Comparison of ENCODE assay signal across 11 cellular contexts in the genomic region with DNA sequence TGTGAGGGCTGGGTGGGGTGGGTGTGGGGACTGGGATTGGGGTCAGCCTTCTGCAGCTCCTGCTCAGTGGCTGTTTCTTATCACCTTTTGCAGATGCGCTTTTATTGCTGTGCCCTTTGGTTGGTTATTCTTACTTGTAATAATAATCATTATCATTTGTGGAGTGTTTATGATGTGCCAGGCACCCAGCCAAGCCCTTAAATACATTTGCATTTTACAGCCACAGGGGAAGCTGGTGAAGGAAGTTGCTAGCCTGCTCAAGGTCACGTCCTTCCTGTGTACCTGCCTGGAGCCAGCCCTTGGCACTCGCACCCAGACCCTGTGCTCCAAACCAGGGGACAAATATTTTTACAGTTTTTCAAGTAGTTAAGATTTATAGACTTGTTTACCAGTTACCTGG.
DNase-seq lines count a peak whose midpoint lies in the region; FAIRE-seq and TF ChIP-seq lines count a peak whose summit lies in the region.
"Had no signal": no experiment of that assay in that cellular context is flagged by ENCODE, and none has a peak within 500 bp of the region (broad histone marks: within the 10 kb centered on the region; RNA-seq: fewer than 3 reads in every experiment).

No MANE protein-coding gene starts in this region.

- CTCF ChIA-PET in activated CD4-positive, alpha-beta T cell treated with anti-CD3 and anti-CD28 coated beads, Interleukin-2, amount 10 ng/mL, durations not matched to agents 7 days and 5 days (lab: Charles Lee): interaction anchor here (0.5 to 1.2 kb wide), 2 partner anchors 9 to 875 kb away, joined by 3 to 4 read pairs; no protein-coding TSS in a partner anchor

- H3K27ac ChIP-seq in WERI-Rb-1 (no peak overlapping the region), small intestine (ENCODE audit: low read depth in 1 of 2, low read length in 1 of 2) (peak overlapping the region; percentile 33 to 56)
- H3K27ac ChIP-seq: heart right ventricle, skin epidermis had no signal

- H3K27me3 Mint-ChIP-seq in activated CD4-positive, alpha-beta T cell treated with anti-CD3 and anti-CD28 coated beads, Interleukin-2, amount 10 ng/mL, durations not matched to agents 7 days and 5 days: no peaks in the 10 kb centered on the region
- H3K27me3 Mint-ChIP-seq: activated naive CD4-positive, alpha-beta T cell treated with anti-CD3 and anti-CD28 coated beads, Interleukin-2, amount 50 U/mL, for 24 hours had no signal

- no peak for FAIRE-seq in small intestine (lab: Jason Lieb, UNC)

- H3K4me3 ChIP-seq in LNCaP clone FGC (ENCODE audit: low read depth, low read length): no peak overlapping the region
- no peak overlapping the region for H3K4me3 ChIP-seq in WERI-Rb-1 (ENCODE audit: low read depth, low read length)
- no peak overlapping the region for H3K4me3 ChIP-seq in small intestine (ENCODE audit: low read depth in 1 of 2, low read length in 2 of 2)
- H3K4me3 ChIP-seq: heart right ventricle, skin epidermis had no signal

- TF ChIP-seq CTCF in LNCaP clone FGC (IDR thresholded peaks at IDR 0.05; ENCODE audit: control insufficient read depth, extremely low read depth, insufficient read depth): no peak
- TF ChIP-seq CTCF in WERI-Rb-1 (IDR thresholded peaks at IDR 0.05; ENCODE audit: low read depth, low read length): no peak

- no peaks in the 10 kb centered on the region for H3K9me3 Mint-ChIP-seq in activated CD4-positive, alpha-beta T cell treated with anti-CD3 and anti-CD28 coated beads, Interleukin-2, amount 10 ng/mL, durations not matched to agents 7 days and 5 days
- H3K9me3 Mint-ChIP-seq: activated naive CD4-positive, alpha-beta T cell treated with anti-CD3 and anti-CD28 coated beads, Interleukin-2, amount 50 U/mL, for 24 hours had no signal

- H3K36me3 ChIP-seq in WERI-Rb-1: peaks cover 22% of the 10 kb centered on the region
- peaks cover 0 to 6% of the 10 kb centered on the region in 2 donors for H3K36me3 ChIP-seq in small intestine (ENCODE audit: control insufficient read depth in 2 of 2, insufficient read depth in 2 of 2, low read length in 2 of 2)

- peak overlapping the region; percentile 74 for H3K27ac Mint-ChIP-seq in activated CD4-positive, alpha-beta T cell treated with anti-CD3 and anti-CD28 coated beads, Interleukin-2, amount 10 ng/mL, durations not matched to agents 7 days and 5 days
- H3K27ac Mint-ChIP-seq: activated naive CD4-positive, alpha-beta T cell treated with anti-CD3 and anti-CD28 coated beads, Interleukin-2, amount 50 U/mL, for 24 hours had no signal

- 8 to 30% (median 14%) methylated on average over 3 of the region's 3 CpGs for WGBS in small intestine, 3 donors

- peaks cover 0 to 10% of the 10 kb centered on the region in 2 donors for H3K4me1 ChIP-seq in small intestine (ENCODE audit: control insufficient read depth in 2 of 2, insufficient read depth in 1 of 2, low read depth in 1 of 2, low read length in 1 of 2)

- H3K27me3 ChIP-seq in WERI-Rb-1 (ENCODE audit: insufficient read depth, low read depth, severe bottlenecking) (no peaks in the 10 kb centered on the region), small intestine (ENCODE audit: control insufficient read depth in 2 of 2, insufficient read depth in 2 of 2, low read length in 2 of 2) (no peaks in the 10 kb centered on the region)
- H3K27me3 ChIP-seq: heart right ventricle had no signal

- H3K9me3 ChIP-seq in WERI-Rb-1 (ENCODE audit: severe bottlenecking): no peaks in the 10 kb centered on the region
- H3K9me3 ChIP-seq in small intestine (ENCODE audit: control insufficient read depth, low read depth): no peaks in the 10 kb centered on the region
- H3K9me3 ChIP-seq: heart right ventricle had no signal

- peaks cover 12% of the 10 kb centered on the region for H3K36me3 Mint-ChIP-seq in activated CD4-positive, alpha-beta T cell treated with anti-CD3 and anti-CD28 coated beads, Interleukin-2, amount 10 ng/mL, durations not matched to agents 7 days and 5 days (ENCODE audit: low read depth)

- POLR2A ChIA-PET in activated CD4-positive, alpha-beta T cell treated with anti-CD3 and anti-CD28 coated beads, Interleukin-2, amount 10 ng/mL, durations not matched to agents 7 days and 5 days (lab: Charles Lee): no interaction called here

- H3K4me1 Mint-ChIP-seq in activated CD4-positive, alpha-beta T cell treated with anti-CD3 and anti-CD28 coated beads, Interleukin-2, amount 10 ng/mL, durations not matched to agents 7 days and 5 days: peaks cover 42% of the 10 kb centered on the region

- peak; percentile 15 for DNase-seq in activated CD4-positive, alpha-beta T cell treated with anti-CD3 and anti-CD28 coated beads, Interleukin-2, amount 10 ng/mL, durations not matched to agents 7 days and 5 days
- DNase-seq in activated CD4-positive, alpha-beta T cell treated with anti-CD3 and anti-CD28 coated beads for 48 hours: no peak
- DNase-seq in LNCaP clone FGC (ENCODE audit: low read depth) (peak; percentile 62), WERI-Rb-1 (peak; percentile 3), small intestine (peak; percentile 98), activated gamma-delta T cell (lab: John Stamatoyannopoulos, UW) (no peak), foreskin melanocyte (no peak)
- DNase-seq in stimulated activated CD4-positive, alpha-beta T cell treated with anti-CD3 and anti-CD28 coated beads, Interleukin-15, amount 100 ng/mL, for 24 hours: no peak
- DNase-seq: heart right ventricle had no signal

- no peak overlapping the region for H3K4me3 Mint-ChIP-seq in activated CD4-positive, alpha-beta T cell treated with anti-CD3 and anti-CD28 coated beads, Interleukin-2, amount 10 ng/mL, durations not matched to agents 7 days and 5 days
- H3K4me3 Mint-ChIP-seq: activated naive CD4-positive, alpha-beta T cell treated with anti-CD3 and anti-CD28 coated beads, Interleukin-2, amount 50 U/mL, for 24 hours had no signal

Comparison
In these comparisons a context has a peak if more than half of its experiments do, and no peak if none do; other contexts are left out.
1. DNase-seq: peak in activated CD4-positive, alpha-beta T cell treated with anti-CD3 and anti-CD28 coated beads, Interleukin-2, amount 10 ng/mL, durations not matched to agents 7 days and 5 days (single experiment), LNCaP clone FGC (single experiment), WERI-Rb-1 (single experiment) and small intestine (single experiment); none in activated CD4-positive, alpha-beta T cell treated with anti-CD3 and anti-CD28 coated beads for 48 hours (single experiment), activated gamma-delta T cell (single experiment), foreskin melanocyte (single experiment) and stimulated activated CD4-positive, alpha-beta T cell treated with anti-CD3 and anti-CD28 coated beads, Interleukin-15, amount 100 ng/mL, for 24 hours (single experiment).